ENCODE assay signal across 20 cellular contexts in genomic region chr11:16787035-16787744, GRCh38. TPM values are rescaled to one million over a fixed set of nuclear protein-coding genes. Genes with fewer than 3 reads are reported as not detected.
DNase-seq lines count a peak whose midpoint lies in the region; ATAC-seq and TF ChIP-seq lines count a peak whose summit lies in the region.
"Had no signal": no experiment of that assay in that cellular context is flagged by ENCODE, and none has a peak within 500 bp of the region (broad histone marks: within the 10 kb centered on the region; RNA-seq: fewer than 3 reads in every experiment).

No MANE protein-coding gene starts in this region.

- H3K4me2 ChIP-seq in IMR-90 (ENCODE audit: low read depth, low read length): no peak overlapping the region
- peak overlapping the region; percentile 42 for H3K4me2 ChIP-seq in mammary epithelial cell (ENCODE audit: insufficient read depth, low read depth, low read length)

- H2BK5ac ChIP-seq in IMR-90 (ENCODE audit: low read depth, low read length, poor library complexity, severe bottlenecking): no peak overlapping the region

- no peak overlapping the region for H3K9ac ChIP-seq in IMR-90 (ENCODE audit: low read depth, low read length)
- no peak overlapping the region for H3K9ac ChIP-seq in mammary epithelial cell (ENCODE audit: insufficient read depth, low read length)

- H3K56ac ChIP-seq in IMR-90 (ENCODE audit: extremely low read depth, insufficient read depth, low read length): no peak overlapping the region

- H3K9me1 ChIP-seq in IMR-90 (ENCODE audit: insufficient read depth, low read length): peaks cover 7% of the 10 kb centered on the region

- H3K27me3 ChIP-seq in IMR-90 (ENCODE audit: control insufficient read depth, insufficient read depth, low read length) (no peaks in the 10 kb centered on the region), mammary epithelial cell (ENCODE audit: insufficient read depth, low read length) (no peaks in the 10 kb centered on the region), testis (no peaks in the 10 kb centered on the region)
- H3K27me3 ChIP-seq: dorsolateral prefrontal cortex, heart left ventricle, neutrophil had no signal

- H3K9me3 ChIP-seq in IMR-90 (ENCODE audit: control insufficient read depth, insufficient read depth, low read length): no peaks in the 10 kb centered on the region
- no peaks in the 10 kb centered on the region for H3K9me3 ChIP-seq in mammary epithelial cell (replicated peaks; ENCODE audit: insufficient read depth, low read length)
- no peaks in the 10 kb centered on the region for H3K9me3 ChIP-seq in testis
- H3K9me3 ChIP-seq: heart left ventricle, left ventricle myocardium inferior, neutrophil had no signal

- TF ChIP-seq POLR2A in IMR-90 (IDR thresholded peaks at IDR 0.05; ENCODE audit: low read depth, low read length) (no peak), testis (IDR thresholded peaks at IDR 0.05) (no peak)

- dilution Hi-C loops in IMR-90 (cut with HindIII; ENCODE audit: low sequenced_read_pairs, unreplicated experiment) (no loop called here), mammary epithelial cell (cut with HindIII; ENCODE audit: low sequenced_read_pairs) (no loop called here)

- H3K27ac ChIP-seq in IMR-90 (ENCODE audit: insufficient read depth, low read length) (no peak overlapping the region), mammary epithelial cell (ENCODE audit: insufficient read depth, low read depth, low read length) (peak overlapping the region; percentile 62), testis (no peak overlapping the region)
- H3K27ac ChIP-seq: dorsolateral prefrontal cortex, neutrophil had no signal

- H3K36me3 ChIP-seq in IMR-90 (ENCODE audit: control insufficient read depth, insufficient read depth, low read length) (no peaks in the 10 kb centered on the region), mammary epithelial cell (ENCODE audit: insufficient read depth, low read length) (no peaks in the 10 kb centered on the region), testis (ENCODE audit: low read depth, missing control alignments) (no peaks in the 10 kb centered on the region)
- H3K36me3 ChIP-seq: neutrophil had no signal

- CTCF ChIA-PET in IMR-90 (lab: Yijun Ruan, JAX): interaction anchor here (0.7 to 2.3 kb wide), 3 partner anchors 14 to 830 kb away, joined by 3 to 7 read pairs (median 6); no protein-coding TSS in a partner anchor
- CTCF ChIA-PET in mammary epithelial cell (lab: Charles Lee; ENCODE audit: low non-redundant PET): no interaction called here

- in situ Hi-C loops in IMR-90 (cut with MboI; ENCODE audit: low sequenced_read_pairs) (loop anchor here (10.0 kb wide), 1 partner anchor 278 kb away; no protein-coding TSS in a partner anchor), mammary epithelial cell (cut with MboI; ENCODE audit: low sequenced_read_pairs in 2 of 2) (no loop called here)

- no peak overlapping the region for H3K4ac ChIP-seq in IMR-90 (ENCODE audit: low read depth, low read length)

- H2AK9ac ChIP-seq in IMR-90 (replicated peaks; ENCODE audit: low read depth, low read length, poor library complexity): no peak overlapping the region

- H4K8ac ChIP-seq in IMR-90 (ENCODE audit: low read depth in 2 of 2, low read length in 2 of 2): no peak overlapping the region

- H3K4me1 ChIP-seq in IMR-90 (ENCODE audit: control insufficient read depth, insufficient read depth, low read length) (peaks cover 6% of the 10 kb centered on the region), mammary epithelial cell (ENCODE audit: insufficient read depth, low read length) (peaks cover 58% of the 10 kb centered on the region), testis (peaks cover 34% of the 10 kb centered on the region)

- TF ChIP-seq CTCF in IMR-90 (conservative IDR thresholded peaks at IDR 0.05; ENCODE audit: low read depth, low read length) (no peak), mammary epithelial cell (conservative IDR thresholded peaks at IDR 0.05 in 1 of 2, IDR thresholded peaks at IDR 0.05 in 1 of 2; ENCODE audit: extremely low read depth in 1 of 2, insufficient read depth in 1 of 2, low read depth in 1 of 2, low read length in 2 of 2) (no peak), testis (IDR thresholded peaks at IDR 0.05) (no peak)

- no peak overlapping the region for H4K91ac ChIP-seq in IMR-90 (ENCODE audit: insufficient read depth, low read depth, low read length)

- no peak for ATAC-seq in IMR-90 (ENCODE audit: low read depth)
- ATAC-seq in GM18519 (IDR thresholded peaks at IDR 0.05; ENCODE audit: low FRiP score, unreplicated experiment): no peak
- ATAC-seq in HG03045 (IDR thresholded peaks at IDR 0.05; ENCODE audit: unreplicated experiment): no peak
- ATAC-seq: activated CD8-positive, alpha-beta T cell treated with anti-CD3 and anti-CD28 coated beads, Interleukin-2, amount 10 ng/mL, durations not matched to agents 7 days and 5 days had no signal

- H4K5ac ChIP-seq in IMR-90 (ENCODE audit: low read depth, low read length): no peak overlapping the region

- POLR2A ChIA-PET in IMR-90 (lab: Charles Lee; ENCODE audit: unreplicated experiment): no interaction called here

- no peak overlapping the region for H2AFZ ChIP-seq in IMR-90 (replicated peaks; ENCODE audit: low read length, poor library complexity)
- no peak overlapping the region for H2AFZ ChIP-seq in mammary epithelial cell (ENCODE audit: low read depth, low read length)

- H3K14ac ChIP-seq in IMR-90 (replicated peaks; ENCODE audit: low read depth, low read length): no peak overlapping the region

- H2AK5ac ChIP-seq in IMR-90 (ENCODE audit: low read depth, low read length): no peak overlapping the region

- H2BK15ac ChIP-seq in IMR-90 (ENCODE audit: low read depth, low read length): no peak overlapping the region

- H4K20me1 ChIP-seq in IMR-90 (ENCODE audit: insufficient read depth, low read length) (no peaks in the 10 kb centered on the region), mammary epithelial cell (ENCODE audit: insufficient read depth, low read length) (no peaks in the 10 kb centered on the region)

- no CpG with 5 or more reads among the region's 7 CpGs for WGBS in IMR-90 (ENCODE audit: extremely low coverage in 2 of 2, insufficient read length in 1 of 2), 2 experiments
- WGBS in mammary epithelial cell (ENCODE audit: low coverage, missing lambda C conversion rate): 77% methylated on average over 7 of the region's 7 CpGs
- WGBS in testis, 2 donors: 82% methylated on average over 7 of the region's 7 CpGs

- intact Hi-C loops in IMR-90 (cut with micrococcal nuclease) (loop anchor here (5.0 to 10.0 kb wide), 3 partner anchors 95 to 718 kb away; no protein-coding TSS in a partner anchor), mammary epithelial cell (cut with micrococcal nuclease) (loop anchor here (5.0 kb wide), 2 partner anchors 720 to 740 kb away; no protein-coding TSS in a partner anchor), testis (cut with DNase I; ENCODE audit: low total_unique reads) (no loop called here)

- H3K18ac ChIP-seq in IMR-90 (ENCODE audit: low read depth, low read length): no peak overlapping the region

- BruUV-seq in IMR-90 (replicated peaks; lab: Mats Ljungman, UMichigan) (no TSS peak), mammary epithelial cell (replicated peaks; lab: Mats Ljungman, UMichigan) (TSS peak; percentile 59)

- H3K4me3 ChIP-seq in IMR-90 (ENCODE audit: insufficient read depth, low read depth, low read length): no peak overlapping the region
- H3K4me3 ChIP-seq in mammary epithelial cell (replicated peaks in 1 of 3; ENCODE audit: insufficient read depth in 1 of 3, low read depth in 2 of 3, low read length in 3 of 3): no peak overlapping the region
- H3K4me3 ChIP-seq in testis: no peak overlapping the region
- H3K4me3 ChIP-seq: dorsolateral prefrontal cortex, heart left ventricle, left ventricle myocardium inferior had no signal

- no peaks in the 10 kb centered on the region for H3K79me2 ChIP-seq in mammary epithelial cell (ENCODE audit: insufficient read depth, low read length)

- DNase-seq in IMR-90: peak; percentile 23
- peak; percentile 36 for DNase-seq in mammary epithelial cell
- DNase-seq in fibroblast of peridontal ligament (ENCODE audit: extremely low read depth): peak; percentile 39
- peak; percentile 38 for DNase-seq in testis
- DNase-seq in OCI-M2 (lab: John Stamatoyannopoulos, UW; ENCODE audit: unreplicated experiment): no peak
- DNase-seq: activated CD4-positive, CD25-positive, alpha-beta regulatory T cell; activated CD8-positive, alpha-beta T cell treated with anti-CD3 and anti-CD28 coated beads, Interleukin-2, amount 10 ng/mL, durations not matched to agents 7 days and 5 days; activated T-cell treated with anti-CD3 and anti-CD28 coated beads, Interleukin-2, amount 50 U/mL, for 48 hours; AML-193; COR-L47; dorsolateral prefrontal cortex; heart left ventricle; left ventricle myocardium inferior; NCI-H1694; NCI-H774; OCI-M1; T-helper 9 cell had no signal

- H3K79me1 ChIP-seq in IMR-90 (ENCODE audit: low read depth in 1 of 2, low read length in 2 of 2): no peaks in the 10 kb centered on the region

- no peak for TF ChIP-seq RAD21 in IMR-90 (IDR thresholded peaks at IDR 0.05; ENCODE audit: low read length)

- H3K23ac ChIP-seq in IMR-90 (ENCODE audit: low read depth, low read length): no peak overlapping the region

- no peak overlapping the region for H2BK120ac ChIP-seq in IMR-90 (ENCODE audit: low read depth, low read length)

- no peak overlapping the region for H2BK20ac ChIP-seq in IMR-90 (ENCODE audit: low read depth, low read length)

TF ChIP-seq in IMR-90, 13 proteins besides CTCF, POLR2A, EP300 and RAD21:
- peak; percentile 47; the same call in 1 of the 2 replicates for TF ChIP-seq CEBPB (IDR thresholded peaks at IDR 0.05; ENCODE audit: low read depth, low read length)
- no peak for TF ChIP-seq MAZ (IDR thresholded peaks at IDR 0.05; ENCODE audit: borderline replicate concordance, low read depth, low read length)

RNA-seq across cellular contexts. Expression of gene C11orf58, which starts 48.7 kb away (rescaled TPM):
- total RNA-seq in IMR-90 (2012; rRNA removed) (53.8 and 238 TPM in 2 replicates), mammary epithelial cell (100 to 1,000 TPM in 1 of 2 donors, 10 to 100 TPM in 1; 94.0 to 115 TPM), testis (100 to 1,000 TPM; 139 to 178 TPM)
- polyA plus RNA-seq in IMR-90 (2012; rRNA removed) (67.8 and 77.2 TPM in 2 replicates), mammary epithelial cell (85.1 TPM), testis (ENCODE audit: insufficient read depth, low read depth, low replicate concordance) (153 TPM)
- polyA plus RNA-seq in IMR-90 (2012; cell fraction: cytosol; rRNA removed): 27.7 and 30.2 TPM in 2 replicates
- polyA plus RNA-seq in IMR-90 (2012; cell fraction: nucleus; rRNA removed; ENCODE audit: low replicate concordance): 10.2 and 52.0 TPM in 2 replicates
- polyA minus RNA-seq in mammary epithelial cell: 108 TPM
